ENCODE assay signal across 11 cellular contexts in genomic region chr12:89980236-89980635, GRCh38.
DNase-seq lines count a peak whose midpoint lies in the region; ATAC-seq and TF ChIP-seq lines count a peak whose summit lies in the region.
"Had no signal": no experiment of that assay in that cellular context is flagged by ENCODE, and none has a peak within 500 bp of the region (broad histone marks: within the 10 kb centered on the region; RNA-seq: fewer than 3 reads in every experiment).

No MANE protein-coding gene starts in this region.

- no peaks in the 10 kb centered on the region for H3K9me3 ChIP-seq in naive thymus-derived CD4-positive, alpha-beta T cell (ENCODE audit: control insufficient read depth in 2 of 3, low read length in 3 of 3)

- H3K4me1 Mint-ChIP-seq in naive thymus-derived CD4-positive, alpha-beta T cell: peaks cover 0 to 3% (median 2%) of the 10 kb centered on the region in 7 donors
- H3K4me1 Mint-ChIP-seq in natural killer cell treated with Interleukin-12 subunit alpha and Interleukin-12 subunit beta and Interleukin-15 and Interleukin-18, amount 100 ng/mL, for 72 hours (ENCODE audit: low read depth in 2 of 2): peaks cover 10 to 12% of the 10 kb centered on the region in 2 donors
- H3K4me1 Mint-ChIP-seq in osteocyte (ENCODE audit: unreplicated experiment): peaks cover 14% of the 10 kb centered on the region

- H3K36me3 ChIP-seq in naive thymus-derived CD4-positive, alpha-beta T cell (ENCODE audit: control insufficient read depth in 2 of 3, insufficient read depth in 3 of 3, low read length in 3 of 3): no peaks in the 10 kb centered on the region

- no peak overlapping the region for H3K27ac ChIP-seq in naive thymus-derived CD4-positive, alpha-beta T cell (ENCODE audit: low read depth, low read length)

- DNase-seq in EL (peak; percentile 77), NOMO-1 (lab: John Stamatoyannopoulos, UW; ENCODE audit: unreplicated experiment in 2 of 2) (peak; percentile 26 to 37), epithelial cell of esophagus (ENCODE audit: low read depth) (peak; percentile 49), osteocyte (ENCODE audit: extremely low spot score, unreplicated experiment) (no peak), midbrain (lab: John Stamatoyannopoulos, UW) (no peak)
- DNase-seq in naive thymus-derived CD4-positive, alpha-beta T cell: no peak
- DNase-seq in natural killer cell treated with Interleukin-12 subunit alpha and Interleukin-12 subunit beta and Interleukin-15 and Interleukin-18, amount 100 ng/mL, for 72 hours (ENCODE audit: low spot score): no peak
- no peak for DNase-seq in activated naive CD4-positive, alpha-beta T cell treated with Interleukin-2 at 50 U/mL for 16 hours
- DNase-seq: activated T-cell treated with anti-CD3 and anti-CD28 coated beads, Interleukin-2, amount 50 U/mL, for 48 hours; NCI-H526 had no signal

- peak; percentile 53 for ATAC-seq in naive thymus-derived CD4-positive, alpha-beta T cell
- no peak for ATAC-seq in natural killer cell treated with Interleukin-12 subunit alpha and Interleukin-12 subunit beta and Interleukin-15 and Interleukin-18, amount 100 ng/mL, for 72 hours

- no peaks in the 10 kb centered on the region for H3K4me1 ChIP-seq in naive thymus-derived CD4-positive, alpha-beta T cell (ENCODE audit: control insufficient read depth in 2 of 2, insufficient read depth in 2 of 2, low read length in 2 of 2)

- H3K4me3 Mint-ChIP-seq in naive thymus-derived CD4-positive, alpha-beta T cell: no peak overlapping the region
- no peak overlapping the region for H3K4me3 Mint-ChIP-seq in natural killer cell treated with Interleukin-12 subunit alpha and Interleukin-12 subunit beta and Interleukin-15 and Interleukin-18, amount 100 ng/mL, for 72 hours
- no peak overlapping the region for H3K4me3 Mint-ChIP-seq in osteocyte (ENCODE audit: unreplicated experiment)
- H3K4me3 Mint-ChIP-seq: neural crest cell had no signal

- no peak overlapping the region for H3K4me3 ChIP-seq in epithelial cell of esophagus (ENCODE audit: low read length)
- H3K4me3 ChIP-seq in naive thymus-derived CD4-positive, alpha-beta T cell (ENCODE audit: low read length): no peak overlapping the region

- intact Hi-C loops in naive thymus-derived CD4-positive, alpha-beta T cell (cut with micrococcal nuclease): no loop called here

- TF ChIP-seq CTCF in epithelial cell of esophagus (IDR thresholded peaks at IDR 0.05; ENCODE audit: insufficient read depth, low read depth, low read length, missing control alignments) (no peak), osteocyte (IDR thresholded peaks at IDR 0.05) (no peak)

- H3K9me3 Mint-ChIP-seq in naive thymus-derived CD4-positive, alpha-beta T cell: no peaks in the 10 kb centered on the region
- H3K9me3 Mint-ChIP-seq in natural killer cell treated with Interleukin-12 subunit alpha and Interleukin-12 subunit beta and Interleukin-15 and Interleukin-18, amount 100 ng/mL, for 72 hours: no peaks in the 10 kb centered on the region
- H3K9me3 Mint-ChIP-seq in osteocyte (ENCODE audit: unreplicated experiment): no peaks in the 10 kb centered on the region
- H3K9me3 Mint-ChIP-seq: neural crest cell had no signal

- H3K36me3 Mint-ChIP-seq in naive thymus-derived CD4-positive, alpha-beta T cell: peaks cover 0 to 4% (median 0%) of the 10 kb centered on the region in 5 donors
- no peaks in the 10 kb centered on the region for H3K36me3 Mint-ChIP-seq in natural killer cell treated with Interleukin-12 subunit alpha and Interleukin-12 subunit beta and Interleukin-15 and Interleukin-18, amount 100 ng/mL, for 72 hours
- no peaks in the 10 kb centered on the region for H3K36me3 Mint-ChIP-seq in osteocyte (ENCODE audit: unreplicated experiment)

- POLR2A ChIA-PET in naive thymus-derived CD4-positive, alpha-beta T cell (lab: Charles Lee): no interaction called here

- H3K27me3 ChIP-seq in naive thymus-derived CD4-positive, alpha-beta T cell (ENCODE audit: control insufficient read depth in 2 of 2, insufficient read depth in 2 of 2, low read length in 2 of 2): no peaks in the 10 kb centered on the region

- CTCF ChIA-PET in naive thymus-derived CD4-positive, alpha-beta T cell (lab: Charles Lee): no interaction called here

- H3K27ac Mint-ChIP-seq in naive thymus-derived CD4-positive, alpha-beta T cell: no peak overlapping the region
- H3K27ac Mint-ChIP-seq in natural killer cell treated with Interleukin-12 subunit alpha and Interleukin-12 subunit beta and Interleukin-15 and Interleukin-18, amount 100 ng/mL, for 72 hours: no peak overlapping the region
- no peak overlapping the region for H3K27ac Mint-ChIP-seq in osteocyte (ENCODE audit: unreplicated experiment)

- peaks cover 0 to 4% (median 0%) of the 10 kb centered on the region in 5 donors for H3K27me3 Mint-ChIP-seq in naive thymus-derived CD4-positive, alpha-beta T cell
- H3K27me3 Mint-ChIP-seq in natural killer cell treated with Interleukin-12 subunit alpha and Interleukin-12 subunit beta and Interleukin-15 and Interleukin-18, amount 100 ng/mL, for 72 hours: no peaks in the 10 kb centered on the region
- no peaks in the 10 kb centered on the region for H3K27me3 Mint-ChIP-seq in osteocyte (ENCODE audit: unreplicated experiment)

Comparison
In these comparisons a context has a peak if more than half of its experiments do, and no peak if none do; other contexts are left out.
1. DNase-seq: peak in EL (single experiment), NOMO-1 (2 of 2) and epithelial cell of esophagus (single experiment); none in naive thymus-derived CD4-positive, alpha-beta T cell (0 of 9), natural killer cell treated with Interleukin-12 subunit alpha and Interleukin-12 subunit beta and Interleukin-15 and Interleukin-18, amount 100 ng/mL, for 72 hours (single experiment), activated naive CD4-positive, alpha-beta T cell treated with Interleukin-2 at 50 U/mL for 16 hours (single experiment), osteocyte (single experiment) and midbrain (single experiment).